23 cellular contexts compared by ENCODE assay signal in genomic region chr20:48287552-48288170, GRCh38.
A peak's percentile ranks its signal among the peaks of the same experiment; 100 is the strongest.
DNase-seq lines count a peak whose midpoint lies in the region; ATAC-seq and TF ChIP-seq lines count a peak whose summit lies in the region.
"Had no signal": no experiment of that assay in that cellular context is flagged by ENCODE, and none has a peak within 500 bp of the region (broad histone marks: within the 10 kb centered on the region; RNA-seq: fewer than 3 reads in every experiment).

No MANE protein-coding gene starts in this region.

- DNase-seq in NCI-H1694 (lab: John Stamatoyannopoulos, UW) (peak; percentile 21), NCI-H1694 treated with DMSO at 0.1 percent for 48 hours (lab: John Stamatoyannopoulos, UW) (no peak), endothelial cell (ENCODE audit: low spot score) (no peak), prostate gland (ENCODE audit: low spot score) (no peak), aorta (no peak), NCI-H510A (lab: John Stamatoyannopoulos, UW) (no peak), CD14-positive monocyte (ENCODE audit: low spot score) (no peak)
- no peak for DNase-seq in activated naive CD4-positive, alpha-beta T cell (lab: John Stamatoyannopoulos, UW)
- DNase-seq: activated CD4-positive, CD25-positive, alpha-beta regulatory T cell treated with anti-CD3 and anti-CD28 coated beads, Interleukin-2, amount 50 U/mL, for 72 hours; Calu3; EL; gastrocnemius medialis; kidney glomerular epithelial cell; MG63; NCI-H187 treated with DMSO at 0.1 percent for 48 hours; T-helper 9 cell had no signal

- H3K27me3 ChIP-seq in prostate gland (replicated peaks; ENCODE audit: insufficient read depth) (no peaks in the 10 kb centered on the region), aorta (ENCODE audit: control insufficient read depth in 1 of 2, insufficient read depth in 2 of 2, low read length in 1 of 2) (no peaks in the 10 kb centered on the region)
- H3K27me3 ChIP-seq: breast epithelium, gastrocnemius medialis, MG63, suprapubic skin had no signal

- TF ChIP-seq POLR2A in prostate gland (IDR thresholded peaks at IDR 0.05), result no peak

- ATAC-seq in aorta (ENCODE audit: low FRiP score), result no peak
- ATAC-seq: gastrocnemius medialis had no signal

- no peaks in the 10 kb centered on the region for H3K9me3 Mint-ChIP-seq in endothelial cell (ENCODE audit: unreplicated experiment)
- H3K9me3 Mint-ChIP-seq in CD14-positive monocyte, result peaks cover 0 to 5% (median 0%) of the 10 kb centered on the region in 7 donors
- H3K9me3 Mint-ChIP-seq: activated T-helper 1 cell treated with anti-CD3 and anti-CD28 coated beads, Interleukin-12 subunit alpha, Interleukin-12 subunit beta, Interleukin-2, Interleukin-4 antibody, amounts not matched to agents 30 ng/mL and 10 ng/mL and 1 ng/mL, durations not matched to agents 14 hours and 24 hours and 36 hours had no signal

- H3K9me3 ChIP-seq in prostate gland (no peaks in the 10 kb centered on the region), aorta (ENCODE audit: control insufficient read depth, low read length) (no peaks in the 10 kb centered on the region)
- H3K9me3 ChIP-seq: breast epithelium, gastrocnemius medialis, HAP-1, MG63, suprapubic skin had no signal

- H3K36me3 ChIP-seq in prostate gland, result no peaks in the 10 kb centered on the region
- H3K36me3 ChIP-seq in aorta (ENCODE audit: control insufficient read depth in 1 of 2, insufficient read depth in 2 of 2, low read length in 1 of 2), result no peaks in the 10 kb centered on the region
- H3K36me3 ChIP-seq: breast epithelium, gastrocnemius medialis, HAP-1, MG63, suprapubic skin had no signal

- WGBS in prostate gland, result 92% methylated on average over 6 of the region's 6 CpGs
- WGBS in aorta, 2 donors, result 91 to 93% methylated on average over 5 to 6 of the region's 6 CpGs

- intact Hi-C loops in prostate gland (cut with DNase I) (no loop called here), aorta (cut with DNase I) (loop anchor here in 1 of 2 donors (10.0 kb wide), 1 partner anchor 503 kb away; the partner anchor contains the start of gene SULF2), CD14-positive monocyte (cut with micrococcal nuclease) (no loop called here)

- no peak overlapping the region for H3K27ac Mint-ChIP-seq in endothelial cell (ENCODE audit: unreplicated experiment)
- no peak overlapping the region for H3K27ac Mint-ChIP-seq in CD14-positive monocyte
- H3K27ac Mint-ChIP-seq: activated naive CD8-positive, alpha-beta T cell; activated T-helper 1 cell treated with anti-CD3 and anti-CD28 coated beads, Interleukin-12 subunit alpha, Interleukin-12 subunit beta, Interleukin-2, Interleukin-4 antibody, amounts not matched to agents 30 ng/mL and 10 ng/mL and 1 ng/mL, durations not matched to agents 14 hours and 24 hours and 36 hours; B cell had no signal

- H3K4me1 Mint-ChIP-seq in endothelial cell (ENCODE audit: unreplicated experiment), result peaks cover 14% of the 10 kb centered on the region
- no peaks in the 10 kb centered on the region for H3K4me1 Mint-ChIP-seq in CD14-positive monocyte
- H3K4me1 Mint-ChIP-seq: B cell had no signal

- peaks cover 3% of the 10 kb centered on the region for H3K27me3 Mint-ChIP-seq in endothelial cell (ENCODE audit: unreplicated experiment)
- H3K27me3 Mint-ChIP-seq in CD14-positive monocyte (ENCODE audit: low read depth in 3 of 3), result peaks cover 2 to 22% (median 3%) of the 10 kb centered on the region in 3 donors

- H3K4me1 ChIP-seq in prostate gland (replicated peaks), result peaks cover 4% of the 10 kb centered on the region
- peaks cover 6 to 8% of the 10 kb centered on the region in 2 donors for H3K4me1 ChIP-seq in aorta (ENCODE audit: control insufficient read depth in 1 of 2, insufficient read depth in 2 of 2, low read length in 2 of 2)

- no peaks in the 10 kb centered on the region for H3K36me3 Mint-ChIP-seq in endothelial cell (ENCODE audit: low read depth, unreplicated experiment)
- H3K36me3 Mint-ChIP-seq in CD14-positive monocyte, result no peaks in the 10 kb centered on the region
- H3K36me3 Mint-ChIP-seq: activated naive CD8-positive, alpha-beta T cell had no signal

- H3K4me3 ChIP-seq in prostate gland (no peak overlapping the region), aorta (ENCODE audit: low read length in 2 of 2) (no peak overlapping the region)
- H3K4me3 ChIP-seq: breast epithelium, gastrocnemius medialis, HAP-1, MG63, suprapubic skin had no signal

- H3K27ac ChIP-seq in prostate gland (peak overlapping the region; percentile 34 to 39), aorta (ENCODE audit: low read depth in 1 of 2, low read length in 2 of 2) (peak overlapping the region; percentile 50 to 95)
- H3K27ac ChIP-seq: 22Rv1, gastrocnemius medialis, suprapubic skin had no signal

- TF ChIP-seq CTCF in endothelial cell (IDR thresholded peaks at IDR 0.05; ENCODE audit: unreplicated experiment) (no peak), prostate gland (IDR thresholded peaks at IDR 0.05) (no peak), CD14-positive monocyte (IDR thresholded peaks at IDR 0.05) (no peak)

- H3K4me3 Mint-ChIP-seq in endothelial cell (ENCODE audit: unreplicated experiment), result peak overlapping the region; percentile 52
- no peak overlapping the region for H3K4me3 Mint-ChIP-seq in CD14-positive monocyte
- H3K4me3 Mint-ChIP-seq: activated naive CD8-positive, alpha-beta T cell; activated T-helper 1 cell treated with anti-CD3 and anti-CD28 coated beads, Interleukin-12 subunit alpha, Interleukin-12 subunit beta, Interleukin-2, Interleukin-4 antibody, amounts not matched to agents 30 ng/mL and 10 ng/mL and 1 ng/mL, durations not matched to agents 14 hours and 24 hours and 36 hours; B cell had no signal
